15 cellular contexts compared by ENCODE assay signal in genomic region chr12:80708535-80709328, GRCh38. TPM values are rescaled to one million over a fixed set of nuclear protein-coding genes. Genes with fewer than 3 reads are reported as not detected.
DNase-seq lines count a peak whose midpoint lies in the region; ATAC-seq, FAIRE-seq and TF ChIP-seq lines count a peak whose summit lies in the region.
"Had no signal": no experiment of that assay in that cellular context is flagged by ENCODE, and none has a peak within 500 bp of the region (broad histone marks: within the 10 kb centered on the region; RNA-seq: fewer than 3 reads in every experiment).

No MANE protein-coding gene starts in this region.

- no peaks in the 10 kb centered on the region for H3K79me2 ChIP-seq in endothelial cell of umbilical vein (ENCODE audit: control insufficient read depth, insufficient read depth, low read length)

- DNase-seq in activated CD8-positive, alpha-beta memory T cell treated with anti-CD3 and anti-CD28 coated beads, Interleukin-2, amount 10 ng/mL, durations not matched to agents 7 days and 5 days: no peak
- DNase-seq in activated CD8-positive, alpha-beta memory T cell treated with anti-CD3 and anti-CD28 coated beads, Interleukin-2, amount 50 U/mL, for 4 hours: no peak
- DNase-seq in endothelial cell of umbilical vein (ENCODE audit: low read depth, low spot score) (no peak), mesenchymal stem cell (peak; percentile 32), testis (peak; percentile 14), NCI-H774 (lab: John Stamatoyannopoulos, UW) (no peak), MG63 (no peak), nucleus accumbens (lab: John Stamatoyannopoulos, UW) (no peak)
- DNase-seq: activated CD4-positive, CD25-positive, alpha-beta regulatory T cell treated with anti-CD3 and anti-CD28 coated beads, Interleukin-2, amount 50 U/mL, for 72 hours; colonic mucosa; DMS79 treated with DMSO at 0.1 percent for 48 hours; NCI-H524; SJCRH30; uterus had no signal

- no peak overlapping the region for H3K4ac ChIP-seq in mesenchymal stem cell (ENCODE audit: low read depth in 1 of 2, low read length in 2 of 2)

- no peak overlapping the region for H2BK12ac ChIP-seq in mesenchymal stem cell (ENCODE audit: low read length in 2 of 2)

- peaks cover 5% of the 10 kb centered on the region for H3K4me1 Mint-ChIP-seq in activated CD8-positive, alpha-beta memory T cell treated with anti-CD3 and anti-CD28 coated beads, Interleukin-2, amount 10 ng/mL, durations not matched to agents 7 days and 5 days

- H3K18ac ChIP-seq in mesenchymal stem cell (ENCODE audit: low read depth in 1 of 2, low read length in 2 of 2): peak overlapping the region in 1 of 2 experiments; percentile 62

- dilution Hi-C loops in endothelial cell of umbilical vein (cut with MboI; ENCODE audit: extremely low pct_ligation_motif_present, low sequenced_read_pairs): no loop called here

- H3K9me3 Mint-ChIP-seq in activated CD8-positive, alpha-beta memory T cell treated with anti-CD3 and anti-CD28 coated beads, Interleukin-2, amount 10 ng/mL, durations not matched to agents 7 days and 5 days (ENCODE audit: low read depth): no peaks in the 10 kb centered on the region

- peaks cover 40% of the 10 kb centered on the region for H3K27me3 Mint-ChIP-seq in activated CD8-positive, alpha-beta memory T cell treated with anti-CD3 and anti-CD28 coated beads, Interleukin-2, amount 10 ng/mL, durations not matched to agents 7 days and 5 days

- peak overlapping the region; percentile 80 for H2BK15ac ChIP-seq in mesenchymal stem cell (ENCODE audit: low read depth, poor library complexity, severe bottlenecking)

- no peak overlapping the region for H3K14ac ChIP-seq in mesenchymal stem cell (ENCODE audit: low read length in 2 of 2)

- H3K23ac ChIP-seq in mesenchymal stem cell (ENCODE audit: low read length in 2 of 2): no peak overlapping the region

- no peak for ATAC-seq in activated CD8-positive, alpha-beta memory T cell treated with anti-CD3 and anti-CD28 coated beads, Interleukin-2, amount 10 ng/mL, durations not matched to agents 7 days and 5 days

- POLR2A ChIA-PET in endothelial cell of umbilical vein (lab: Charles Lee): no interaction called here

- H3K36me3 Mint-ChIP-seq in activated CD8-positive, alpha-beta memory T cell treated with anti-CD3 and anti-CD28 coated beads, Interleukin-2, amount 10 ng/mL, durations not matched to agents 7 days and 5 days: no peaks in the 10 kb centered on the region

- no peak for FAIRE-seq in endothelial cell of umbilical vein (lab: Jason Lieb, UNC)

- no peaks in the 10 kb centered on the region for H4K20me1 ChIP-seq in endothelial cell of umbilical vein (replicated peaks; ENCODE audit: control insufficient read depth, extremely low read depth, insufficient read depth, low read length)

- no peak overlapping the region for H2AK5ac ChIP-seq in mesenchymal stem cell (ENCODE audit: low read length, severe bottlenecking)

- H3K36me3 ChIP-seq in endothelial cell of umbilical vein (ENCODE audit: control insufficient read depth in 2 of 2, extremely low read depth in 1 of 2, insufficient read depth in 2 of 2, low read length in 2 of 2) (no peaks in the 10 kb centered on the region), mesenchymal stem cell (ENCODE audit: control insufficient read depth in 1 of 2, insufficient read depth in 2 of 2, low read depth in 1 of 2, low read length in 2 of 2) (no peaks in the 10 kb centered on the region), testis (ENCODE audit: low read depth, missing control alignments) (no peaks in the 10 kb centered on the region), MG63 (no peaks in the 10 kb centered on the region)
- H3K36me3 ChIP-seq: colonic mucosa, SJCRH30, uterus had no signal

- H3K27me3 ChIP-seq in endothelial cell of umbilical vein (ENCODE audit: control insufficient read depth in 2 of 2, insufficient read depth in 2 of 2, low read length in 2 of 2) (no peaks in the 10 kb centered on the region), mesenchymal stem cell (ENCODE audit: control insufficient read depth in 1 of 2, insufficient read depth in 1 of 2, low read length in 2 of 2) (peaks cover 0 to 37% of the 10 kb centered on the region in 2 experiments), testis (no peaks in the 10 kb centered on the region), MG63 (no peaks in the 10 kb centered on the region)
- H3K27me3 ChIP-seq: SJCRH30, uterus had no signal

- no peak overlapping the region for H2BK120ac ChIP-seq in mesenchymal stem cell (ENCODE audit: low read depth, low read length)

- intact Hi-C loops in endothelial cell of umbilical vein (cut with micrococcal nuclease) (no loop called here), testis (cut with DNase I; ENCODE audit: low total_unique reads) (no loop called here)

- peak overlapping the region; percentile 39 for H2AFZ ChIP-seq in endothelial cell of umbilical vein (ENCODE audit: low read depth, low read length)
- H2AFZ ChIP-seq in mesenchymal stem cell (ENCODE audit: low read depth, low read length): peak overlapping the region; percentile 7

- peak overlapping the region; percentile 17 for H3K27ac Mint-ChIP-seq in activated CD8-positive, alpha-beta memory T cell treated with anti-CD3 and anti-CD28 coated beads, Interleukin-2, amount 10 ng/mL, durations not matched to agents 7 days and 5 days

- H2BK5ac ChIP-seq in mesenchymal stem cell (ENCODE audit: low read depth, low read length, poor library complexity, severe bottlenecking): no peak overlapping the region

- H3K9me1 ChIP-seq in endothelial cell of umbilical vein (replicated peaks; ENCODE audit: control insufficient read depth, extremely low read depth, insufficient read depth, low read length): no peaks in the 10 kb centered on the region

- no peak overlapping the region for H3K4me3 ChIP-seq in endothelial cell of umbilical vein (replicated peaks in 1 of 3; ENCODE audit: insufficient read depth in 1 of 3, low read depth in 1 of 3, low read length in 3 of 3)
- H3K4me3 ChIP-seq in mesenchymal stem cell (ENCODE audit: insufficient read depth in 1 of 2, low read depth in 1 of 2, low read length in 2 of 2): peak overlapping the region; percentile 43 to 76
- peak overlapping the region in 1 of 2 donors; percentile 25 for H3K4me3 ChIP-seq in testis
- no peak overlapping the region for H3K4me3 ChIP-seq in MG63
- H3K4me3 ChIP-seq: colonic mucosa, SJCRH30, uterus had no signal

- H3K27ac ChIP-seq in endothelial cell of umbilical vein (ENCODE audit: insufficient read depth, low read depth, low read length) (no peak overlapping the region), mesenchymal stem cell (ENCODE audit: low read length, poor library complexity, severe bottlenecking) (no peak overlapping the region), testis (no peak overlapping the region)
- H3K27ac ChIP-seq: colonic mucosa, SJCRH30, uterus had no signal

- no TSS peak for BruUV-seq in endothelial cell of umbilical vein (replicated peaks; lab: Mats Ljungman, UMichigan)

- CTCF ChIA-PET in activated CD8-positive, alpha-beta memory T cell treated with anti-CD3 and anti-CD28 coated beads, Interleukin-2, amount 10 ng/mL, durations not matched to agents 7 days and 5 days (lab: Charles Lee): no interaction called here
- CTCF ChIA-PET in endothelial cell of umbilical vein (lab: Charles Lee): no interaction called here

- H3K4me2 ChIP-seq in endothelial cell of umbilical vein (ENCODE audit: insufficient read depth, low read length): no peak overlapping the region
- peak overlapping the region; percentile 94 for H3K4me2 ChIP-seq in mesenchymal stem cell (ENCODE audit: low read length, poor library complexity, severe bottlenecking)

- H3K9me3 ChIP-seq in endothelial cell of umbilical vein (replicated peaks; ENCODE audit: control insufficient read depth, insufficient read depth, low read length) (no peaks in the 10 kb centered on the region), mesenchymal stem cell (ENCODE audit: control insufficient read depth, low read length) (no peaks in the 10 kb centered on the region), testis (no peaks in the 10 kb centered on the region), MG63 (no peaks in the 10 kb centered on the region)
- H3K9me3 ChIP-seq: colonic mucosa, SJCRH30, uterus had no signal

- no peaks in the 10 kb centered on the region for H3K4me1 ChIP-seq in endothelial cell of umbilical vein (ENCODE audit: control insufficient read depth, extremely low read depth, insufficient read depth, low read length)
- H3K4me1 ChIP-seq in mesenchymal stem cell (ENCODE audit: control insufficient read depth, insufficient read depth, low read depth, low read length): peaks cover 9% of the 10 kb centered on the region
- H3K4me1 ChIP-seq in testis: no peaks in the 10 kb centered on the region
- H3K4me1 ChIP-seq: colonic mucosa, uterus had no signal

- no peak for TF ChIP-seq POLR2A in endothelial cell of umbilical vein (IDR thresholded peaks at IDR 0.05; ENCODE audit: low read depth, low read length)
- TF ChIP-seq POLR2A in testis (IDR thresholded peaks at IDR 0.05): no peak

- H3K4me3 Mint-ChIP-seq in activated CD8-positive, alpha-beta memory T cell treated with anti-CD3 and anti-CD28 coated beads, Interleukin-2, amount 10 ng/mL, durations not matched to agents 7 days and 5 days: no peak overlapping the region

- H3K9ac ChIP-seq in endothelial cell of umbilical vein (replicated peaks; ENCODE audit: extremely low read depth, insufficient read depth, low read length) (no peak overlapping the region), mesenchymal stem cell (ENCODE audit: low read length) (peak overlapping the region; percentile 32)

- TF ChIP-seq CTCF in endothelial cell of umbilical vein (IDR thresholded peaks at IDR 0.05; ENCODE audit: extremely low read depth in 1 of 2, insufficient read depth in 1 of 2, low read depth in 1 of 2, low read length in 2 of 2) (no peak), testis (IDR thresholded peaks at IDR 0.05) (no peak)

- peak overlapping the region; percentile 91 for H4K8ac ChIP-seq in mesenchymal stem cell (ENCODE audit: low read length)

- no peaks in the 10 kb centered on the region for H3K79me1 ChIP-seq in mesenchymal stem cell (replicated peaks; ENCODE audit: low read length, poor library complexity, severe bottlenecking)

- H4K91ac ChIP-seq in mesenchymal stem cell (ENCODE audit: low read length): no peak overlapping the region

- 11% methylated on average over 43 of the region's 43 CpGs for WGBS in mesenchymal stem cell
- 26 to 33% methylated on average over 25 to 43 of the region's 43 CpGs for WGBS in testis, 2 donors

RNA-seq across cellular contexts. Expression of gene MYF6, which starts 1.3 kb away (rescaled TPM):
- total RNA-seq in activated CD8-positive, alpha-beta memory T cell treated with anti-CD3 and anti-CD28 coated beads, Interleukin-2, amount 10 ng/mL, durations not matched to agents 7 days and 5 days: not detected
- total RNA-seq in endothelial cell of umbilical vein: not detected in 2 replicates
- not detected in 2 replicates for polyA plus RNA-seq in endothelial cell of umbilical vein
- not detected in 2 replicates for polyA plus RNA-seq in endothelial cell of umbilical vein (2011; cell fraction: cytosol; rRNA removed)
- polyA plus RNA-seq in endothelial cell of umbilical vein (2011; cell fraction: nucleus; rRNA removed): not detected in 2 replicates
- not detected in 2 replicates for polyA plus RNA-seq in endothelial cell of umbilical vein (2012)
- not detected in 2 replicates for polyA minus RNA-seq in endothelial cell of umbilical vein
- polyA minus RNA-seq in endothelial cell of umbilical vein (2011; cell fraction: cytosol; rRNA and poly(A)+ RNA removed): not detected
- polyA minus RNA-seq in endothelial cell of umbilical vein (2011; cell fraction: nucleus; rRNA and poly(A)+ RNA removed): not detected in 2 replicates
- 0.03 TPM for polyA plus RNA-seq in mesenchymal stem cell (2013, experiment 1 of 2)
- 0.03 TPM for polyA plus RNA-seq in mesenchymal stem cell (2013, experiment 2 of 2)
- total RNA-seq in testis: not detected
- 2.1 TPM for polyA plus RNA-seq in testis (ENCODE audit: insufficient read depth, low read depth, low replicate concordance)
- 0.07 TPM in 1 of 2 replicates, not detected in the other for total RNA-seq in MG63 (2014; rRNA removed; shearing (Covaris generic); ENCODE audit: low replicate concordance)
- total RNA-seq: A673, colonic mucosa, SJCRH30, uterus had no signal

RNA-seq across cellular contexts. Expression of gene MYF5, which starts 8.0 kb away (rescaled TPM):
- not detected for total RNA-seq in activated CD8-positive, alpha-beta memory T cell treated with anti-CD3 and anti-CD28 coated beads, Interleukin-2, amount 10 ng/mL, durations not matched to agents 7 days and 5 days
- total RNA-seq in endothelial cell of umbilical vein: not detected in 2 replicates
- polyA plus RNA-seq in endothelial cell of umbilical vein: not detected in 2 replicates
- polyA plus RNA-seq in endothelial cell of umbilical vein (2011; cell fraction: cytosol; rRNA removed): not detected in 2 replicates
- polyA plus RNA-seq in endothelial cell of umbilical vein (2011; cell fraction: nucleus; rRNA removed): not detected in 2 replicates
- polyA plus RNA-seq in endothelial cell of umbilical vein (2012): not detected in 2 replicates
- polyA minus RNA-seq in endothelial cell of umbilical vein: not detected in 2 replicates
- not detected for polyA minus RNA-seq in endothelial cell of umbilical vein (2011; cell fraction: cytosol; rRNA and poly(A)+ RNA removed)
- not detected in 2 replicates for polyA minus RNA-seq in endothelial cell of umbilical vein (2011; cell fraction: nucleus; rRNA and poly(A)+ RNA removed)
- polyA plus RNA-seq in mesenchymal stem cell (2013, experiment 1 of 2): not detected
- not detected for polyA plus RNA-seq in mesenchymal stem cell (2013, experiment 2 of 2)
- not detected for total RNA-seq in testis
- polyA plus RNA-seq in testis (ENCODE audit: insufficient read depth, low read depth, low replicate concordance): not detected
- total RNA-seq in MG63 (2014; rRNA removed; shearing (Covaris generic); ENCODE audit: low replicate concordance): not detected in 2 replicates
- total RNA-seq: A673, colonic mucosa, SJCRH30, uterus had no signal

Comparison
In these comparisons a context has a peak if more than half of its experiments do, and no peak if none do; other contexts are left out.
1. DNase-seq: peak in mesenchymal stem cell (single experiment) and testis (single experiment); none in activated CD8-positive, alpha-beta memory T cell treated with anti-CD3 and anti-CD28 coated beads, Interleukin-2, amount 10 ng/mL, durations not matched to agents 7 days and 5 days (single experiment), activated CD8-positive, alpha-beta memory T cell treated with anti-CD3 and anti-CD28 coated beads, Interleukin-2, amount 50 U/mL, for 4 hours (single experiment), endothelial cell of umbilical vein (single experiment), NCI-H774 (single experiment), MG63 (single experiment) and nucleus accumbens (0 of 56).
2. H3K4me3 ChIP-seq: peak in mesenchymal stem cell (2 of 2); none in endothelial cell of umbilical vein (0 of 3) and MG63 (single experiment).